ENCODE assay signal across 8 cellular contexts in the genomic region with DNA sequence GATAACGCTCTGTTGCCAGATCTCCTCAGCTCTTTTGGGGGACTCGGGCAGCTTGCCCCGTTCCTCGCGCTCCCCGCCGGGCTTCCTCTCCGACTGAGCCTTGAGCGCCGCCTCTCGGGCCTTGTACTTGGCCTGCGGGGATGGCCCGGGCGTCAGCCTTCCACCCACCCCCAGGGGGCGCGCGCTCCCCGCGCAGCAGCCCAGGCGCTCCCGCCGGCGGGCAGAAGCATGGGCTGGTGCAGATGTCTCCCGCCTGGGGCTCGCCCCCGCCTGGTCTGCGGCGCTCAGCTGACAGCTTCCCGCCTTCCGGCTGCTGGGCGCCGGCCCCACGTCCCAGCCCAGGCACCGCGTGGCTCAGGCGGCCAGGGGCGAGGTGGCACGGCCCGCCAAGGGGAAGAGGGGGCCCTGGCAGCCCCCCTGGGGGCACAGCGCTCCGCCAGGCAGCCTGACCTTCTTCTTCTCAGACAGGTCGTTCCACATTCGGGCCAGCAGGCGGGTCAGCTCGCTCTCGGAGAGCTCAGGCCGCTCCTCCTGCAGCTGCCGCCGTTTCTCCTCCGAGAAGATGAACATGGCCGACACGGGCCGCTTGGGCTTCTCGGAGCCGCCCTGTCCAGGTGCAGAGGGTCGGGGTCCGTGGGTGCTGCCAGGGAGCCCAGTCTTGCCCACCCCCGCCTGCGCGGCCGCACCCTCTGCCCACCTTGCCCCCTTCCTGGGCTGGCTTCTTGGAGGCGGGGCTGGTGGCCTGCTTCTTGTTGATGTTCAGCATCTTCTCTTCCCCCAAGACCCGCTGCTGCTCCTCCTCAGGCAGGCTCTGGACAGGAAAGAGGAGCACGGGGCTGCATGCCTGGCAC. TPM values are rescaled to one million over a fixed set of nuclear protein-coding genes. Genes with fewer than 3 reads are reported as not detected.
DNase-seq lines count a peak whose midpoint lies in the region; ATAC-seq and TF ChIP-seq lines count a peak whose summit lies in the region.

No MANE protein-coding gene starts in this region.

- H3K27ac ChIP-seq in KMS-11 = peak overlapping the region; percentile 52; the same call in 1 of the 2 replicates
- peak overlapping the region; percentile 54 for H3K27ac ChIP-seq in left ventricle myocardium inferior (replicated peaks)
- H3K27ac ChIP-seq in rectal smooth muscle tissue (ENCODE audit: low read depth, low read length) = peak overlapping the region; percentile 47

- H3K4me1 ChIP-seq in KMS-11 (ENCODE audit: low read depth, poor library complexity, severe bottlenecking) (peaks cover 21% of the 10 kb centered on the region), adipocyte (ENCODE audit: control insufficient read depth, insufficient read depth, low read length) (peaks cover 20% of the 10 kb centered on the region), left ventricle myocardium inferior (peaks cover 22% of the 10 kb centered on the region), rectal smooth muscle tissue (ENCODE audit: control insufficient read depth, insufficient read depth, low read length) (peaks cover 8% of the 10 kb centered on the region)

- H3K79me2 ChIP-seq in KMS-11 (ENCODE audit: insufficient read depth, low read depth) = no peaks in the 10 kb centered on the region

- H3K4me3 ChIP-seq in KMS-11 (IDR thresholded peaks at IDR 0.05; ENCODE audit: insufficient read depth, low read depth, low read length) = no peak overlapping the region
- H3K4me3 ChIP-seq in adipocyte (ENCODE audit: low read length) = no peak overlapping the region
- peak overlapping the region; percentile 26 for H3K4me3 ChIP-seq in left ventricle myocardium inferior
- H3K4me3 ChIP-seq in rectal smooth muscle tissue (ENCODE audit: low read length) = peak overlapping the region; percentile 25

- H2AFZ ChIP-seq in KMS-11 (ENCODE audit: low read depth) = peak overlapping the region; percentile 14; the same call in 1 of the 2 replicates

- peak overlapping the region; percentile 88 for H3K4me2 ChIP-seq in KMS-11

- no peaks in the 10 kb centered on the region for H3K27me3 ChIP-seq in KMS-11 (ENCODE audit: insufficient read depth, low read depth)
- no peaks in the 10 kb centered on the region for H3K27me3 ChIP-seq in adipocyte (replicated peaks; ENCODE audit: control insufficient read depth, insufficient read depth, low read length)
- H3K27me3 ChIP-seq in left ventricle myocardium inferior (ENCODE audit: low read depth) = no peaks in the 10 kb centered on the region
- H3K27me3 ChIP-seq in rectal smooth muscle tissue (ENCODE audit: control insufficient read depth, insufficient read depth, low read length) = no peaks in the 10 kb centered on the region

- DNase-seq in COLO668 (lab: John Stamatoyannopoulos, UW; ENCODE audit: unreplicated experiment) (peak; percentile 82), T follicular helper cell (ENCODE audit: low read depth) (peak; percentile 85), adipocyte (ENCODE audit: low read depth) (peak; percentile 70), left ventricle myocardium inferior (peak; percentile 89), NCI-H2196 treated with DMSO at 0.1 percent for 48 hours (lab: John Stamatoyannopoulos, UW; ENCODE audit: unreplicated experiment) (no peak)

- no peaks in the 10 kb centered on the region for H4K20me1 ChIP-seq in KMS-11 (ENCODE audit: insufficient read depth)

- intact Hi-C loops in left ventricle myocardium inferior (cut with micrococcal nuclease) = loop anchor here (5.0 kb wide), 1 partner anchor 122 kb away; no protein-coding TSS in a partner anchor

- no peaks in the 10 kb centered on the region; the same call in 1 of the 2 replicates for H3K36me3 ChIP-seq in KMS-11 (ENCODE audit: insufficient read depth)
- H3K36me3 ChIP-seq in adipocyte (ENCODE audit: control insufficient read depth, insufficient read depth, low read length, severe bottlenecking) = peaks cover 53% of the 10 kb centered on the region
- H3K36me3 ChIP-seq in left ventricle myocardium inferior = peaks cover 77% of the 10 kb centered on the region
- H3K36me3 ChIP-seq in rectal smooth muscle tissue (ENCODE audit: control insufficient read depth, insufficient read depth, low read length) = peaks cover 53% of the 10 kb centered on the region

- ATAC-seq in GM21381 (IDR thresholded peaks at IDR 0.05; ENCODE audit: unreplicated experiment) = peak; percentile 82

- TF ChIP-seq CTCF in KMS-11 (conservative IDR thresholded peaks at IDR 0.05; ENCODE audit: low read depth, low read length) (peak; percentile 93), left ventricle myocardium inferior (IDR thresholded peaks at IDR 0.05; ENCODE audit: borderline replicate concordance) (peak; percentile 99)

- H3K9me3 ChIP-seq in adipocyte (ENCODE audit: control insufficient read depth, low read length) (no peaks in the 10 kb centered on the region), left ventricle myocardium inferior (replicated peaks) (no peaks in the 10 kb centered on the region)

- peak overlapping the region; percentile 41; the same call in 1 of the 2 replicates for H3K9ac ChIP-seq in KMS-11
- peak overlapping the region; percentile 71 for H3K9ac ChIP-seq in adipocyte (ENCODE audit: low read length)
- H3K9ac ChIP-seq in rectal smooth muscle tissue (ENCODE audit: low read length) = peak overlapping the region; percentile 0

RNA-seq across cellular contexts. Expression of a gene that starts 8.9 kb away (rescaled TPM):
- total RNA-seq in left ventricle myocardium inferior = 53.9 TPM

RNA-seq across cellular contexts. Expression of a gene that starts 10.9 kb away (rescaled TPM):
- total RNA-seq in left ventricle myocardium inferior = 28.7 TPM

RNA-seq across cellular contexts. Expression of a gene that starts 23.8 kb away (rescaled TPM):
- 20.9 TPM for total RNA-seq in left ventricle myocardium inferior

RNA-seq across cellular contexts. Expression of a gene that starts 40.1 kb away (rescaled TPM):
- 12.9 TPM for total RNA-seq in left ventricle myocardium inferior

RNA-seq across cellular contexts. Expression of a gene that starts 57.4 kb away (rescaled TPM):
- total RNA-seq in left ventricle myocardium inferior = not detected

Comparison
In these comparisons a context has a peak if more than half of its experiments do, and no peak if none do; other contexts are left out.
1. H3K4me3 ChIP-seq: peak in left ventricle myocardium inferior (single experiment) and rectal smooth muscle tissue (single experiment); none in KMS-11 (single experiment) and adipocyte (single experiment).
2. H3K9ac ChIP-seq: peak in every context shown above with its lines; median percentile 71 in adipocyte; 41 in KMS-11; 0 in rectal smooth muscle tissue.
3. Peak in every context shown above with its lines, with median percentiles within 50 percentile points of each other: H3K27ac ChIP-seq.